In the genomic region with DNA sequence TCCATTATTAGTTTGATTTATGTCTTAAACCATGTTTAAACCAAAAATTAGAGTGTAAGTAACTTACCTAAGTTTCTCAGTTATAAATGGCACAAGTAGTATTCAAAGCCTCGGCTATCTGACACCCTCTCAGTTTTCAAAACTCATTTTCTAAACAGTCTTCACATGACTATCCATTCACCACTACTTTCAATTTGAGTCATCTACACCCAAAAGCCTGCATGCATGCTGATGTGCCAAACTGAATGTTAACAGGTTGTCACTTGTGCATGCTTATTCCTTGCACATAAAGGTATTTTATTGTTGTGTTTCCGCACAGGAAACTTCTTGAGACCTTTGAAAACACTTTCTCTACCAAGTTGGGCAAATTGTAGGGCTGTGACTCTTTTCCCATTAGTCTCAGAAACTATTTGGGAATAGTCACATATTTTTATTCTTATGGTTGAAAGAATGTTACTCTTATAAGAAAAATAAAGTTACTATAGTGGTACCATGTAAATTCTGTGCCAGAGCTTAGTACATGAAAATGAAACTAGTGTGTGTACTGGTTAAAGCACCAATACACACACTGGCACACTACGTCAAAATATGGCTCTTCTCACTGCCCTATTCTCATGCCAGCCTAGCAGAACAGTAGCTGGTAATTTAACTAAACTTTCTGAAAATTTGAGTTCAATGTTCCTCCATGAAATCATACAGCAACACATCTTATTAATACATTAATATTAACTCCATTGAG, we compare ENCODE assay signal across 16 cellular contexts. TPM values are rescaled to one million over a fixed set of nuclear protein-coding genes. Genes with fewer than 3 reads are reported as not detected.
DNase-seq lines count a peak whose midpoint lies in the region; ATAC-seq, FAIRE-seq and TF ChIP-seq lines count a peak whose summit lies in the region.
"Had no signal": no experiment of that assay in that cellular context is flagged by ENCODE, and none has a peak within 500 bp of the region (broad histone marks: within the 10 kb centered on the region; RNA-seq: fewer than 3 reads in every experiment).

No MANE protein-coding gene starts in this region.

- no peak for FAIRE-seq in small intestine (lab: Jason Lieb, UNC)
- FAIRE-seq: HTR-8/SVneo, urothelium cell line had no signal

- H3K4me1 ChIP-seq in small intestine (ENCODE audit: control insufficient read depth in 2 of 2, insufficient read depth in 1 of 2, low read depth in 1 of 2, low read length in 1 of 2): no peaks in the 10 kb centered on the region
- H3K4me1 ChIP-seq: ascending aorta, right atrium auricular region had no signal

- no peak overlapping the region for H3K27ac Mint-ChIP-seq in CD4-positive, alpha-beta T cell
- H3K27ac Mint-ChIP-seq: T-helper 1 cell treated with Interleukin-12 subunit alpha and Interleukin-12 subunit beta and Interleukin-4 antibody, amounts not matched to agents 30 μg/mL and 1 μg/mL, for 36 hours had no signal

- no peak for TF ChIP-seq CTCF in GM20000 (IDR thresholded peaks at IDR 0.05; ENCODE audit: extremely low read depth, missing control alignments)
- TF ChIP-seq CTCF in CD4-positive, alpha-beta T cell (IDR thresholded peaks at IDR 0.05): no peak
- TF ChIP-seq CTCF in foreskin fibroblast (IDR thresholded peaks at IDR 0.05; ENCODE audit: low read depth, low read length): no peak

- no peaks in the 10 kb centered on the region for H3K36me3 ChIP-seq in small intestine (ENCODE audit: control insufficient read depth in 2 of 2, insufficient read depth in 2 of 2, low read length in 2 of 2)
- H3K36me3 ChIP-seq: ascending aorta, right atrium auricular region had no signal

- H3K9me3 Mint-ChIP-seq in CD4-positive, alpha-beta T cell: no peaks in the 10 kb centered on the region
- H3K9me3 Mint-ChIP-seq: T-helper 1 cell treated with Interleukin-12 subunit alpha and Interleukin-12 subunit beta and Interleukin-4 antibody, amounts not matched to agents 30 μg/mL and 1 μg/mL, for 36 hours had no signal

- intact Hi-C loops in CD4-positive, alpha-beta T cell (cut with DNase I, micrococcal nuclease): no loop called here

- no peaks in the 10 kb centered on the region for H3K27me3 ChIP-seq in small intestine (ENCODE audit: control insufficient read depth in 2 of 2, insufficient read depth in 2 of 2, low read length in 2 of 2)
- no peaks in the 10 kb centered on the region for H3K27me3 ChIP-seq in CD4-positive, alpha-beta T cell (ENCODE audit: control insufficient read depth, insufficient read depth, low read length)
- H3K27me3 ChIP-seq: ascending aorta, right atrium auricular region had no signal

- H3K9me3 ChIP-seq in small intestine (ENCODE audit: control insufficient read depth, low read depth): no peaks in the 10 kb centered on the region
- no peaks in the 10 kb centered on the region for H3K9me3 ChIP-seq in CD4-positive, alpha-beta T cell (ENCODE audit: control insufficient read depth, low read length)
- H3K9me3 ChIP-seq: ascending aorta, right atrium auricular region had no signal

- no peaks in the 10 kb centered on the region for H3K36me3 Mint-ChIP-seq in CD4-positive, alpha-beta T cell (ENCODE audit: low read depth)

- H3K4me3 ChIP-seq in small intestine (ENCODE audit: low read depth in 1 of 2, low read length in 2 of 2) (no peak overlapping the region), foreskin fibroblast (ENCODE audit: low read depth in 1 of 2, low read length in 2 of 2) (no peak overlapping the region)
- H3K4me3 ChIP-seq: ascending aorta, right atrium auricular region had no signal

- CTCF ChIA-PET in CD4-positive, alpha-beta T cell (lab: Charles Lee): no interaction called here

- DNase-seq in GM20000 (ENCODE audit: low spot score) (peak; percentile 16), small intestine (no peak), foreskin fibroblast (no peak)
- DNase-seq in CD4-positive, alpha-beta T cell: no peak
- DNase-seq in stimulated activated naive CD4-positive, alpha-beta T cell (lab: John Stamatoyannopoulos, UW): no peak
- DNase-seq: NCI-H1694 treated with DMSO at 0.1 percent for 48 hours had no signal

- H3K27me3 Mint-ChIP-seq in CD4-positive, alpha-beta T cell: peaks cover 4% of the 10 kb centered on the region

- H3K4me3 Mint-ChIP-seq in CD4-positive, alpha-beta T cell: no peak overlapping the region
- H3K4me3 Mint-ChIP-seq: T-helper 1 cell treated with Interleukin-12 subunit alpha and Interleukin-12 subunit beta and Interleukin-4 antibody, amounts not matched to agents 30 μg/mL and 1 μg/mL, for 36 hours had no signal

- H3K4me1 Mint-ChIP-seq in CD4-positive, alpha-beta T cell (ENCODE audit: low read depth): no peaks in the 10 kb centered on the region

- ATAC-seq in GM18517 (IDR thresholded peaks at IDR 0.05; ENCODE audit: unreplicated experiment): peak; percentile 88
- peak; percentile 89 for ATAC-seq in HG02943 (IDR thresholded peaks at IDR 0.05; ENCODE audit: low read depth, unreplicated experiment)
- ATAC-seq in HG03571 (IDR thresholded peaks at IDR 0.05; ENCODE audit: unreplicated experiment): peak; percentile 87
- ATAC-seq in CD4-positive, alpha-beta T cell (ENCODE audit: poor library complexity): no peak

- 82 to 86% (median 83%) methylated on average over 3 of the region's 3 CpGs for WGBS in small intestine, 3 donors

- POLR2A ChIA-PET in CD4-positive, alpha-beta T cell (lab: Charles Lee): no interaction called here

- H3K27ac ChIP-seq in small intestine (ENCODE audit: low read depth in 1 of 2, low read length in 1 of 2): no peak overlapping the region
- no peak overlapping the region for H3K27ac ChIP-seq in CD4-positive, alpha-beta T cell (ENCODE audit: low read depth, low read length)
- H3K27ac ChIP-seq: ascending aorta, C4-2B, right atrium auricular region had no signal

RNA-seq across cellular contexts. Expression of a gene that starts 2.2 kb away (rescaled TPM):
- polyA plus RNA-seq in small intestine: under 1 TPM in 1 of 3 donors, not detected in 2; 0.36 TPM
- total RNA-seq in CD4-positive, alpha-beta T cell: not detected

RNA-seq across cellular contexts. Expression of a gene that starts 4.7 kb away (rescaled TPM):
- polyA plus RNA-seq in small intestine: not detected
- not detected for total RNA-seq in CD4-positive, alpha-beta T cell
- total RNA-seq: ascending aorta, mononuclear cell, right atrium auricular region had no signal

RNA-seq across cellular contexts. Expression of a gene that starts 56.1 kb away (rescaled TPM):
- polyA plus RNA-seq in small intestine: 1 to 10 TPM in 1 of 3 donors, not detected in 2; 1.1 TPM
- not detected for total RNA-seq in CD4-positive, alpha-beta T cell
- total RNA-seq: mononuclear cell had no signal
